Comparison of ENCODE assay signal across 25 cellular contexts in the genomic region with DNA sequence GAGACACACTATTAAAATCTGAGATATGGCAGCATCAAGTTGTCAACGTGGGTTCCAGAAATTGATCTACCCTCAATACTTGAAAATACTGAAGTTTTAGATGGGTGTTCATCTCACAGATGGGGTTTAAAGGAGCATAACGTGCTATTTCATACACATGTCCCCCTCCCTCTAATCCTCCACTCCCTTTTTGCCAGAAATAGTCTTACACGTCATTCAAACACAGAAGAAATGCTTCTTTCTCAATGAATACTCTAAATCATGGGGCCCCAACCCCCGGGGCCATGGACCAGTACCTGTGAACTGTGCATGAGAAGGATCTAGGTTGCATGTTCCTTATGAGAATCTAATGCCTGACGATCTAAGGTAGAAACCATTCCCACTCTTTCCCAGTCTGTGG. TPM values are rescaled to one million over a fixed set of nuclear protein-coding genes. Genes with fewer than 3 reads are reported as not detected.
DNase-seq lines count a peak whose midpoint lies in the region; ATAC-seq and TF ChIP-seq lines count a peak whose summit lies in the region.
"Had no signal": no experiment of that assay in that cellular context is flagged by ENCODE, and none has a peak within 500 bp of the region (broad histone marks: within the 10 kb centered on the region; RNA-seq: fewer than 3 reads in every experiment).

No MANE protein-coding gene starts in this region.

- H3K27ac Mint-ChIP-seq in activated CD8-positive, alpha-beta T cell treated with anti-CD3 and anti-CD28 coated beads for 36 hours = peak overlapping the region; percentile 47
- H3K27ac Mint-ChIP-seq in activated CD8-positive, alpha-beta T cell treated with anti-CD3 and anti-CD28 coated beads, Interleukin-2, amount 10 ng/mL, durations not matched to agents 7 days and 5 days = no peak overlapping the region
- peak overlapping the region in 1 of 9 donors; percentile 16 for H3K27ac Mint-ChIP-seq in naive thymus-derived CD4-positive, alpha-beta T cell
- H3K27ac Mint-ChIP-seq: memory B cell had no signal

- peaks cover 50% of the 10 kb centered on the region for H3K36me3 Mint-ChIP-seq in activated CD8-positive, alpha-beta T cell treated with anti-CD3 and anti-CD28 coated beads for 36 hours (ENCODE audit: low read depth)
- peaks cover 55% of the 10 kb centered on the region for H3K36me3 Mint-ChIP-seq in activated CD8-positive, alpha-beta T cell treated with anti-CD3 and anti-CD28 coated beads, Interleukin-2, amount 10 ng/mL, durations not matched to agents 7 days and 5 days (ENCODE audit: low read depth)
- peaks cover 13 to 55% (median 45%) of the 10 kb centered on the region in 5 donors for H3K36me3 Mint-ChIP-seq in naive thymus-derived CD4-positive, alpha-beta T cell

- H3K27ac ChIP-seq in IMR-90 (ENCODE audit: insufficient read depth, low read length) (no peak overlapping the region), mammary epithelial cell (ENCODE audit: insufficient read depth, low read depth, low read length) (no peak overlapping the region)
- no peak overlapping the region for H3K27ac ChIP-seq in naive thymus-derived CD4-positive, alpha-beta T cell (ENCODE audit: low read depth, low read length)
- H3K27ac ChIP-seq: neutrophil, psoas muscle, uterus had no signal

- H2BK20ac ChIP-seq in IMR-90 (ENCODE audit: low read depth, low read length) = peak overlapping the region; percentile 30; the same call in 1 of the 2 replicates

- H3K4me3 Mint-ChIP-seq in activated CD8-positive, alpha-beta T cell treated with anti-CD3 and anti-CD28 coated beads for 36 hours = no peak overlapping the region
- H3K4me3 Mint-ChIP-seq in activated CD8-positive, alpha-beta T cell treated with anti-CD3 and anti-CD28 coated beads, Interleukin-2, amount 10 ng/mL, durations not matched to agents 7 days and 5 days = no peak overlapping the region
- H3K4me3 Mint-ChIP-seq in naive thymus-derived CD4-positive, alpha-beta T cell = no peak overlapping the region
- H3K4me3 Mint-ChIP-seq: memory B cell had no signal

- no peak overlapping the region for H3K56ac ChIP-seq in IMR-90 (ENCODE audit: extremely low read depth, insufficient read depth, low read length)

- peak overlapping the region; percentile 45 for H3K4ac ChIP-seq in IMR-90 (ENCODE audit: low read depth, low read length)

- H3K27me3 ChIP-seq in IMR-90 (ENCODE audit: control insufficient read depth, insufficient read depth, low read length) = no peaks in the 10 kb centered on the region
- no peaks in the 10 kb centered on the region for H3K27me3 ChIP-seq in mammary epithelial cell (ENCODE audit: insufficient read depth, low read length)
- no peaks in the 10 kb centered on the region for H3K27me3 ChIP-seq in naive thymus-derived CD4-positive, alpha-beta T cell (ENCODE audit: control insufficient read depth in 2 of 2, insufficient read depth in 2 of 2, low read length in 2 of 2)
- H3K27me3 ChIP-seq: neutrophil, uterus had no signal

- H4K5ac ChIP-seq in IMR-90 (ENCODE audit: low read depth, low read length) = peak overlapping the region; percentile 7; the same call in 1 of the 2 replicates

- H3K79me1 ChIP-seq in IMR-90 (ENCODE audit: low read depth in 1 of 2, low read length in 2 of 2) = peaks cover 25 to 56% of the 10 kb centered on the region in 2 experiments

- no peak for TF ChIP-seq RAD21 in IMR-90 (IDR thresholded peaks at IDR 0.05; ENCODE audit: low read length)

- peak overlapping the region; percentile 23 for H2BK120ac ChIP-seq in IMR-90 (ENCODE audit: low read depth, low read length)

- H3K9ac ChIP-seq in IMR-90 (ENCODE audit: low read depth, low read length) = no peak overlapping the region
- no peak overlapping the region for H3K9ac ChIP-seq in mammary epithelial cell (ENCODE audit: insufficient read depth, low read length)

- intact Hi-C loops in activated CD8-positive, alpha-beta T cell treated with anti-CD3 and anti-CD28 coated beads for 36 hours (cut with micrococcal nuclease) = no loop called here
- intact Hi-C loops in IMR-90 (cut with micrococcal nuclease) = no loop called here
- intact Hi-C loops in mammary epithelial cell (cut with micrococcal nuclease) = no loop called here
- intact Hi-C loops in naive thymus-derived CD4-positive, alpha-beta T cell (cut with micrococcal nuclease) = loop anchor here in 1 of 2 donors (1.0 kb wide), 2 partner anchors 8 to 12 kb away; no protein-coding TSS in a partner anchor

- no CpG with 5 or more reads among the region's 5 CpGs for WGBS in IMR-90 (ENCODE audit: extremely low coverage in 2 of 2, insufficient read length in 1 of 2), 2 experiments
- WGBS in mammary epithelial cell (ENCODE audit: low coverage, missing lambda C conversion rate) = 98% methylated on average over 5 of the region's 5 CpGs

- peak overlapping the region in 1 of 2 experiments; percentile 50; a peak in 2 of 4 replicates for H4K8ac ChIP-seq in IMR-90 (ENCODE audit: low read depth in 2 of 2, low read length in 2 of 2)

- in situ Hi-C loops in IMR-90 (cut with MboI; ENCODE audit: low sequenced_read_pairs) = no loop called here
- in situ Hi-C loops in mammary epithelial cell (cut with MboI; ENCODE audit: low sequenced_read_pairs in 2 of 2) = no loop called here

- TF ChIP-seq POLR2A in IMR-90 (IDR thresholded peaks at IDR 0.05; ENCODE audit: low read depth, low read length) (no peak), GM18505 (IDR thresholded peaks at IDR 0.05; ENCODE audit: borderline replicate concordance, extremely low read depth, insufficient read depth, insufficient read length) (no peak)

- H3K9me1 ChIP-seq in IMR-90 (ENCODE audit: insufficient read depth, low read length) = no peaks in the 10 kb centered on the region

- H2AK9ac ChIP-seq in IMR-90 (replicated peaks; ENCODE audit: low read depth, low read length, poor library complexity) = no peak overlapping the region

- H3K4me1 ChIP-seq in IMR-90 (ENCODE audit: control insufficient read depth, insufficient read depth, low read length) (peaks cover 6% of the 10 kb centered on the region; the same call in 1 of the 2 replicates), mammary epithelial cell (ENCODE audit: insufficient read depth, low read length) (peaks cover 14% of the 10 kb centered on the region)
- peaks cover 0 to 17% of the 10 kb centered on the region in 2 donors for H3K4me1 ChIP-seq in naive thymus-derived CD4-positive, alpha-beta T cell (ENCODE audit: control insufficient read depth in 2 of 2, insufficient read depth in 2 of 2, low read length in 2 of 2)
- H3K4me1 ChIP-seq: uterus had no signal

- peak overlapping the region; percentile 24; the same call in 1 of the 2 replicates for H3K18ac ChIP-seq in IMR-90 (ENCODE audit: low read depth, low read length)

- CTCF ChIA-PET in activated CD8-positive, alpha-beta T cell treated with anti-CD3 and anti-CD28 coated beads for 36 hours (lab: Charles Lee) = interaction anchor here (1.0 to 1.2 kb wide), 2 partner anchors 18 to 172 kb away, joined by 3 to 4 read pairs; no protein-coding TSS in a partner anchor
- CTCF ChIA-PET in activated CD8-positive, alpha-beta T cell treated with anti-CD3 and anti-CD28 coated beads, Interleukin-2, amount 10 ng/mL, durations not matched to agents 7 days and 5 days (lab: Charles Lee) = no interaction called here
- CTCF ChIA-PET in IMR-90 (lab: Yijun Ruan, JAX) = interaction anchor here (1.0 kb wide), 1 partner anchor 168 kb away, joined by 3 read pairs; no protein-coding TSS in a partner anchor
- CTCF ChIA-PET in mammary epithelial cell (lab: Charles Lee; ENCODE audit: low non-redundant PET) = no interaction called here
- CTCF ChIA-PET in naive thymus-derived CD4-positive, alpha-beta T cell (lab: Charles Lee) = no interaction called here

- no peak for TF ChIP-seq CTCF in activated CD8-positive, alpha-beta T cell treated with anti-CD3 and anti-CD28 coated beads for 36 hours (IDR thresholded peaks at IDR 0.05)
- TF ChIP-seq CTCF in IMR-90 (conservative IDR thresholded peaks at IDR 0.05; ENCODE audit: low read depth, low read length) = no peak
- no peak for TF ChIP-seq CTCF in mammary epithelial cell (conservative IDR thresholded peaks at IDR 0.05 in 1 of 2, IDR thresholded peaks at IDR 0.05 in 1 of 2; ENCODE audit: extremely low read depth in 1 of 2, insufficient read depth in 1 of 2, low read depth in 1 of 2, low read length in 2 of 2)
- TF ChIP-seq CTCF in retinal pigment epithelial cell (conservative IDR thresholded peaks at IDR 0.05; ENCODE audit: low read depth, low read length) = no peak

- H3K4me2 ChIP-seq in IMR-90 (ENCODE audit: low read depth, low read length) = no peak overlapping the region; the same call in 1 of the 2 replicates
- H3K4me2 ChIP-seq in mammary epithelial cell (ENCODE audit: insufficient read depth, low read depth, low read length) = peak overlapping the region; percentile 42

- peaks cover 87% of the 10 kb centered on the region for H3K79me2 ChIP-seq in mammary epithelial cell (ENCODE audit: insufficient read depth, low read length)

- dilution Hi-C loops in IMR-90 (cut with HindIII; ENCODE audit: low sequenced_read_pairs, unreplicated experiment) = no loop called here
- dilution Hi-C loops in mammary epithelial cell (cut with HindIII; ENCODE audit: low sequenced_read_pairs) = no loop called here

- H2BK15ac ChIP-seq in IMR-90 (ENCODE audit: low read depth, low read length) = peak overlapping the region; percentile 29; the same call in 2 of the 3 replicates

- no peak for DNase-seq in activated CD8-positive, alpha-beta T cell treated with anti-CD3 and anti-CD28 coated beads for 36 hours
- DNase-seq in activated CD8-positive, alpha-beta T cell treated with anti-CD3 and anti-CD28 coated beads, Interleukin-2, amount 10 ng/mL, durations not matched to agents 7 days and 5 days = no peak
- no peak for DNase-seq in IMR-90
- DNase-seq in mammary epithelial cell = no peak
- DNase-seq in retinal pigment epithelial cell (ENCODE audit: low read depth) = peak; percentile 73
- DNase-seq in effector CD8-positive, alpha-beta T cell (lab: John Stamatoyannopoulos, UW) = no peak
- no peak for DNase-seq in naive thymus-derived CD4-positive, alpha-beta T cell
- DNase-seq: activated CD4-positive, alpha-beta T cell treated with anti-CD3 and anti-CD28 coated beads, Interleukin-2, amount 50 U/mL, for 1 hour; activated CD8-positive, alpha-beta memory T cell treated with anti-CD3 and anti-CD28 coated beads, Interleukin-2, amount 50 U/mL, for 48 hours; activated effector memory CD4-positive, alpha-beta T cell treated with Interleukin-2 at 50 U/mL for 16 hours; CD4-positive, alpha-beta memory T cell; effector memory CD4-positive, alpha-beta T cell; foreskin melanocyte; Kasumi-1; left colon; NCI-H1694; NCI-H524; psoas muscle; Right ventricle myocardium superior; stimulated activated naive CD8-positive, alpha-beta T cell treated with anti-CD3 and anti-CD28 coated beads, Interleukin-15, Interleukin-2, amounts not matched to agents 100 U/mL and 50 U/mL, for 24 hours; uterus had no signal

- H3K9me3 Mint-ChIP-seq in activated CD8-positive, alpha-beta T cell treated with anti-CD3 and anti-CD28 coated beads for 36 hours = peaks cover 17% of the 10 kb centered on the region
- H3K9me3 Mint-ChIP-seq in activated CD8-positive, alpha-beta T cell treated with anti-CD3 and anti-CD28 coated beads, Interleukin-2, amount 10 ng/mL, durations not matched to agents 7 days and 5 days (ENCODE audit: insufficient read depth) = peaks cover 26% of the 10 kb centered on the region
- H3K9me3 Mint-ChIP-seq in naive thymus-derived CD4-positive, alpha-beta T cell = peaks cover 5 to 32% (median 21%) of the 10 kb centered on the region in 11 donors

- peak overlapping the region; percentile 5 for H3K14ac ChIP-seq in IMR-90 (replicated peaks; ENCODE audit: low read depth, low read length)

- no peak overlapping the region for H4K91ac ChIP-seq in IMR-90 (ENCODE audit: insufficient read depth, low read depth, low read length)

- no TSS peak for BruUV-seq in IMR-90 (replicated peaks; lab: Mats Ljungman, UMichigan)
- BruUV-seq in mammary epithelial cell (replicated peaks; lab: Mats Ljungman, UMichigan) = no TSS peak

- H3K23ac ChIP-seq in IMR-90 (ENCODE audit: low read depth, low read length) = 0 out of 2 replicates have a peak overlapping the region, but pooled peaks have one; percentile 1

- H2AFZ ChIP-seq in IMR-90 (replicated peaks; ENCODE audit: low read length, poor library complexity) (no peak overlapping the region), mammary epithelial cell (ENCODE audit: low read depth, low read length) (no peak overlapping the region)

- peak overlapping the region; percentile 83 for H2BK5ac ChIP-seq in IMR-90 (ENCODE audit: low read depth, low read length, poor library complexity, severe bottlenecking)

- H3K4me3 ChIP-seq in IMR-90 (ENCODE audit: insufficient read depth, low read depth, low read length) (no peak overlapping the region), mammary epithelial cell (replicated peaks in 1 of 3; ENCODE audit: insufficient read depth in 1 of 3, low read depth in 2 of 3, low read length in 3 of 3) (no peak overlapping the region), retinal pigment epithelial cell (ENCODE audit: low read length) (no peak overlapping the region)
- H3K4me3 ChIP-seq in naive thymus-derived CD4-positive, alpha-beta T cell (ENCODE audit: low read length) = no peak overlapping the region
- H3K4me3 ChIP-seq: psoas muscle, uterus had no signal

- peaks cover 83% of the 10 kb centered on the region for H3K4me1 Mint-ChIP-seq in activated CD8-positive, alpha-beta T cell treated with anti-CD3 and anti-CD28 coated beads for 36 hours (ENCODE audit: low read depth)
- peaks cover 38% of the 10 kb centered on the region for H3K4me1 Mint-ChIP-seq in activated CD8-positive, alpha-beta T cell treated with anti-CD3 and anti-CD28 coated beads, Interleukin-2, amount 10 ng/mL, durations not matched to agents 7 days and 5 days (ENCODE audit: low read depth)
- H3K4me1 Mint-ChIP-seq in naive thymus-derived CD4-positive, alpha-beta T cell = peaks cover 42 to 85% (median 77%) of the 10 kb centered on the region in 7 donors

- no peaks in the 10 kb centered on the region for H3K36me3 ChIP-seq in IMR-90 (ENCODE audit: control insufficient read depth, insufficient read depth, low read length)
- H3K36me3 ChIP-seq in mammary epithelial cell (ENCODE audit: insufficient read depth, low read length) = no peaks in the 10 kb centered on the region
- peaks cover 0 to 6% (median 0%) of the 10 kb centered on the region in 3 experiments for H3K36me3 ChIP-seq in naive thymus-derived CD4-positive, alpha-beta T cell (ENCODE audit: control insufficient read depth in 2 of 3, insufficient read depth in 3 of 3, low read length in 3 of 3)
- H3K36me3 ChIP-seq: neutrophil, uterus had no signal

- H3K27me3 Mint-ChIP-seq in activated CD8-positive, alpha-beta T cell treated with anti-CD3 and anti-CD28 coated beads for 36 hours = no peaks in the 10 kb centered on the region
- no peaks in the 10 kb centered on the region for H3K27me3 Mint-ChIP-seq in activated CD8-positive, alpha-beta T cell treated with anti-CD3 and anti-CD28 coated beads, Interleukin-2, amount 10 ng/mL, durations not matched to agents 7 days and 5 days (ENCODE audit: low read depth)
- no peaks in the 10 kb centered on the region for H3K27me3 Mint-ChIP-seq in naive thymus-derived CD4-positive, alpha-beta T cell
- H3K27me3 Mint-ChIP-seq: CD4-positive, alpha-beta memory T cell; memory B cell had no signal

- peaks cover 8% of the 10 kb centered on the region for H3K9me3 ChIP-seq in IMR-90 (ENCODE audit: control insufficient read depth, insufficient read depth, low read length)
- peaks cover 5% of the 10 kb centered on the region for H3K9me3 ChIP-seq in mammary epithelial cell (replicated peaks; ENCODE audit: insufficient read depth, low read length)
- peaks cover 3 to 15% (median 7%) of the 10 kb centered on the region in 3 experiments for H3K9me3 ChIP-seq in naive thymus-derived CD4-positive, alpha-beta T cell (ENCODE audit: control insufficient read depth in 2 of 3, low read length in 3 of 3)
- H3K9me3 ChIP-seq: neutrophil had no signal

- peak overlapping the region; percentile 36 for H2AK5ac ChIP-seq in IMR-90 (ENCODE audit: low read depth, low read length)

- no peak for ATAC-seq in activated CD8-positive, alpha-beta T cell treated with anti-CD3 and anti-CD28 coated beads for 36 hours
- ATAC-seq in activated CD8-positive, alpha-beta T cell treated with anti-CD3 and anti-CD28 coated beads, Interleukin-2, amount 10 ng/mL, durations not matched to agents 7 days and 5 days = no peak
- ATAC-seq in IMR-90 (ENCODE audit: low read depth) = no peak
- no peak for ATAC-seq in naive thymus-derived CD4-positive, alpha-beta T cell
- ATAC-seq in GM18505 (IDR thresholded peaks at IDR 0.05; ENCODE audit: unreplicated experiment) = no peak
- ATAC-seq: esophagus mucosa, left colon had no signal

- POLR2A ChIA-PET in activated CD8-positive, alpha-beta T cell treated with anti-CD3 and anti-CD28 coated beads for 36 hours (lab: Charles Lee) = interaction anchor here (1.0 kb wide), 1 partner anchor 14 kb away, joined by 3 read pairs; no protein-coding TSS in a partner anchor
- POLR2A ChIA-PET in activated CD8-positive, alpha-beta T cell treated with anti-CD3 and anti-CD28 coated beads, Interleukin-2, amount 10 ng/mL, durations not matched to agents 7 days and 5 days (lab: Charles Lee) = interaction anchor here (0.7 to 1.0 kb wide), 2 partner anchors 17 to 148 kb away, joined by 3 read pairs; no protein-coding TSS in a partner anchor
- POLR2A ChIA-PET in IMR-90 (lab: Charles Lee; ENCODE audit: unreplicated experiment) = no interaction called here
- POLR2A ChIA-PET in naive thymus-derived CD4-positive, alpha-beta T cell (lab: Charles Lee) = interaction anchor here (0.9 to 1.0 kb wide), 2 partner anchors 18 to 41 kb away, joined by 3 to 4 read pairs; no protein-coding TSS in a partner anchor

- H4K20me1 ChIP-seq in IMR-90 (ENCODE audit: insufficient read depth, low read length) (peaks cover 18% of the 10 kb centered on the region; the same call in 1 of the 2 replicates), mammary epithelial cell (ENCODE audit: insufficient read depth, low read length) (no peaks in the 10 kb centered on the region)

RNA-seq across cellular contexts. Expression of gene KLF12, which starts 19.6 kb away (rescaled TPM):
- total RNA-seq in activated CD8-positive, alpha-beta T cell treated with anti-CD3 and anti-CD28 coated beads for 36 hours = 10 to 100 TPM; 17.1 to 19.6 TPM
- 10 to 100 TPM; 24.6 to 26.3 TPM for total RNA-seq in activated CD8-positive, alpha-beta T cell treated with anti-CD3 and anti-CD28 coated beads, Interleukin-2, amount 10 ng/mL, durations not matched to agents 7 days and 5 days
- 44.8 and 45.0 TPM in 2 replicates for total RNA-seq in IMR-90 (2012; rRNA removed)
- 8.8 and 10.5 TPM in 2 replicates for polyA plus RNA-seq in IMR-90 (2012; rRNA removed)
- 2.9 and 3.7 TPM in 2 replicates for polyA plus RNA-seq in IMR-90 (2012; cell fraction: cytosol; rRNA removed)
- 8.4 and 31.2 TPM in 2 replicates for polyA plus RNA-seq in IMR-90 (2012; cell fraction: nucleus; rRNA removed; ENCODE audit: low replicate concordance)
- total RNA-seq in mammary epithelial cell = 10 to 100 TPM; 10.7 to 11.9 TPM
- 8.2 TPM for polyA plus RNA-seq in mammary epithelial cell
- 9.0 TPM for polyA minus RNA-seq in mammary epithelial cell
- total RNA-seq in naive thymus-derived CD4-positive, alpha-beta T cell = 10 to 100 TPM; 34.0 to 86.9 (median 81.9) TPM
- 10 to 100 TPM; 19.9 to 24.8 TPM for polyA plus RNA-seq in naive thymus-derived CD4-positive, alpha-beta T cell

Comparison
In these comparisons a context has a peak if more than half of its experiments do, and no peak if none do; other contexts are left out.
1. CTCF ChIA-PET loops: an anchor here in activated CD8-positive, alpha-beta T cell treated with anti-CD3 and anti-CD28 coated beads for 36 hours (1.0 to 1.2 kb wide) and IMR-90 (1.0 kb wide); none called in activated CD8-positive, alpha-beta T cell treated with anti-CD3 and anti-CD28 coated beads, Interleukin-2, amount 10 ng/mL, durations not matched to agents 7 days and 5 days, mammary epithelial cell and naive thymus-derived CD4-positive, alpha-beta T cell.